Comparison of ENCODE assay signal across 35 cellular contexts in the genomic region with DNA sequence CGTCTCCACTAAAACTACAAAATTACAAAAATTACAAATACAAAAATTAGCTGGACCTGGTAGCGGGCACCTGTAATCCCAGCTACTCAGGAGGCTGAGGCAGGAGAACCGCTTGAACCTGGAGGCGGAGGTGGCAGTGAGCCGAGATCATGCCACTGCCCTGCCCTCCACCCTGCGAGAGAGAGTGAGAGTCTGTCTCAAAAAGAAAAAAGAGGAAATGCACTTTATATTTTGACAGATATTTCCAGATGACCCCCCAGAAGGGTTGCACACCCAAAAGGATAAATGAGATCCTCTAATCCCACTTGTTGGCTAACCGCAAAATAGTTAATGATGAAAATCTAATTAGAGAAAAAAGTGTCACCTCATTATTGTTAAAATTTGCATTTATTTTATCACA. TPM values are rescaled to one million over a fixed set of nuclear protein-coding genes. Genes with fewer than 3 reads are reported as not detected.
DNase-seq lines count a peak whose midpoint lies in the region; ATAC-seq and TF ChIP-seq lines count a peak whose summit lies in the region.
"Had no signal": no experiment of that assay in that cellular context is flagged by ENCODE, and none has a peak within 500 bp of the region (broad histone marks: within the 10 kb centered on the region; RNA-seq: fewer than 3 reads in every experiment).

No MANE protein-coding gene starts in this region.

- H2AFZ ChIP-seq in PC-3 (ENCODE audit: low read length) = no peak overlapping the region
- H2AFZ ChIP-seq: GM23338 had no signal

- CTCF ChIA-PET in PC-3 (lab: Charles Lee) = no interaction called here

- H3K27ac Mint-ChIP-seq in mesothelial cell of epicardium = peak overlapping the region; percentile 25
- H3K27ac Mint-ChIP-seq: activated naive CD8-positive, alpha-beta T cell; GM23338 had no signal

- H3K4me3 Mint-ChIP-seq in mesothelial cell of epicardium = no peak overlapping the region

- H3K36me3 ChIP-seq in cardiac muscle cell (no peaks in the 10 kb centered on the region), PC-3 (ENCODE audit: low read depth, low read length) (0 out of 2 replicates have a peak, but pooled peaks cover 2% of the 10 kb centered on the region), thoracic aorta (no peaks in the 10 kb centered on the region)
- H3K36me3 ChIP-seq: BE2C, stomach, tibial nerve had no signal

- peaks cover 70% of the 10 kb centered on the region for H3K79me2 ChIP-seq in PC-3 (ENCODE audit: low read length)

- H3K4me1 Mint-ChIP-seq in mesothelial cell of epicardium = peaks cover 50% of the 10 kb centered on the region

- H3K36me3 Mint-ChIP-seq in mesothelial cell of epicardium = no peaks in the 10 kb centered on the region

- no peaks in the 10 kb centered on the region for H3K27me3 Mint-ChIP-seq in mesothelial cell of epicardium (ENCODE audit: low read depth)
- H3K27me3 Mint-ChIP-seq: activated naive CD8-positive, alpha-beta T cell had no signal

- H3K9ac ChIP-seq in PC-3 (ENCODE audit: low read length) = no peak overlapping the region

- DNase-seq in cardiac muscle cell (ENCODE audit: low read depth in 1 of 2, low spot score in 1 of 2) = no peak
- DNase-seq in left ventricle myocardium superior = no peak
- no peak for DNase-seq in PC-3
- no peak for DNase-seq in mesothelial cell of epicardium (ENCODE audit: low spot score in 2 of 2, unreplicated experiment in 2 of 2)
- DNase-seq in thoracic aorta (ENCODE audit: low spot score) = no peak
- DNase-seq in GDM1 (lab: John Stamatoyannopoulos, UW) = no peak
- no peak for DNase-seq in SK-N-DZ (ENCODE audit: low spot score)
- no peak for DNase-seq in GF-D8 (lab: John Stamatoyannopoulos, UW)
- DNase-seq: activated CD4-positive, alpha-beta T cell treated with anti-CD3 and anti-CD28 coated beads for 1 hour; activated CD8-positive, alpha-beta T cell treated with anti-CD3 and anti-CD28 coated beads, Interleukin-2, amount 10 ng/mL, durations not matched to agents 7 days and 5 days; activated effector memory CD4-positive, alpha-beta T cell treated with Interleukin-2 at 50 U/mL for 16 hours; activated T-cell treated with anti-CD3 and anti-CD28 coated beads for 4 hours; aorta; BE2C; caudate nucleus; cortex of kidney; foreskin melanocyte; hippocampal formation; IMR-90; left colon; mesendoderm; MG63; NCI-H1417; NCI-H2081; NCI-H226; NCI-H69; occipital lobe; stimulated activated CD8-positive, alpha-beta memory T cell treated with anti-CD3 and anti-CD28 coated beads, Interleukin-4, amount 100 ng/mL, for 48 hours; stomach had no signal

- H3K4me2 ChIP-seq in PC-3 (ENCODE audit: low read length) = peak overlapping the region; percentile 34
- H3K4me2 ChIP-seq: GM23338 had no signal

- TF ChIP-seq CTCF in cardiac muscle cell (IDR thresholded peaks at IDR 0.05; ENCODE audit: low read depth, low read length) (no peak), PC-3 (conservative IDR thresholded peaks at IDR 0.05; ENCODE audit: low read depth, low read length) (no peak), mesothelial cell of epicardium (IDR thresholded peaks at IDR 0.05; ENCODE audit: unreplicated experiment) (no peak), thoracic aorta (IDR thresholded peaks at IDR 0.05) (no peak)

- ATAC-seq in left ventricle myocardium superior = no peak
- no peak for ATAC-seq in PC-3
- no peak for ATAC-seq in thoracic aorta (ENCODE audit: insufficient number of reproducible peaks, low FRiP score, low read depth)
- ATAC-seq: activated CD8-positive, alpha-beta T cell treated with anti-CD3 and anti-CD28 coated beads, Interleukin-2, amount 10 ng/mL, durations not matched to agents 7 days and 5 days; esophagus mucosa; GM23338; left colon had no signal

- H3K9me3 ChIP-seq in cardiac muscle cell (ENCODE audit: low read depth) = no peaks in the 10 kb centered on the region
- no peaks in the 10 kb centered on the region for H3K9me3 ChIP-seq in PC-3 (ENCODE audit: low read length)
- H3K9me3 ChIP-seq in thoracic aorta = no peaks in the 10 kb centered on the region
- H3K9me3 ChIP-seq: BE2C, MG63, stomach, tibial nerve had no signal

- H3F3A ChIP-seq in PC-3 (ENCODE audit: low read length, unreplicated experiment) = no peaks in the 10 kb centered on the region

- no peaks in the 10 kb centered on the region for H3K9me2 ChIP-seq in PC-3 (replicated peaks; ENCODE audit: low read length)

- peaks cover 8% of the 10 kb centered on the region for H3K4me1 ChIP-seq in cardiac muscle cell (ENCODE audit: low read depth)
- H3K4me1 ChIP-seq in PC-3 (ENCODE audit: insufficient read depth, low read length) = peaks cover 21% of the 10 kb centered on the region
- peaks cover 41 to 54% of the 10 kb centered on the region in 2 donors for H3K4me1 ChIP-seq in thoracic aorta (ENCODE audit: control insufficient read depth in 1 of 2, low read depth in 2 of 2)
- H3K4me1 ChIP-seq: BE2C had no signal

- H3K4me3 ChIP-seq in cardiac muscle cell (no peak overlapping the region), PC-3 (ENCODE audit: low read length) (no peak overlapping the region), thoracic aorta (peak overlapping the region; percentile 2)
- H3K4me3 ChIP-seq: GM23338, MG63, SK-N-MC, skin epidermis had no signal

- no peaks in the 10 kb centered on the region for H3K9me3 Mint-ChIP-seq in mesothelial cell of epicardium
- H3K9me3 Mint-ChIP-seq: GM23338 had no signal

- 0 out of 2 replicates have a peak, but pooled peaks cover 3% of the 10 kb centered on the region for H4K20me1 ChIP-seq in PC-3 (ENCODE audit: low read length)

- no TSS peak for BruUV-seq in PC-3 (replicated peaks; lab: Mats Ljungman, UMichigan)

- H3K27ac ChIP-seq in cardiac muscle cell (peak overlapping the region; percentile 98), PC-3 (ENCODE audit: low read length) (no peak overlapping the region), thoracic aorta (no peak overlapping the region)
- H3K27ac ChIP-seq: SK-N-MC, skin epidermis, tibial nerve had no signal

- intact Hi-C loops in left ventricle myocardium superior (cut with micrococcal nuclease) = no loop called here
- intact Hi-C loops in PC-3 (cut with micrococcal nuclease) = loop anchor here (10.0 kb wide), 2 partner anchors 103 to 283 kb away; partner anchors contain the start of gene KIAA1958

- POLR2A ChIA-PET in PC-3 (lab: Charles Lee; ENCODE audit: unreplicated experiment) = no interaction called here

- H3K27me3 ChIP-seq in cardiac muscle cell (no peaks in the 10 kb centered on the region), PC-3 (ENCODE audit: low read length) (no peaks in the 10 kb centered on the region), thoracic aorta (replicated peaks; ENCODE audit: insufficient read depth) (no peaks in the 10 kb centered on the region)
- H3K27me3 ChIP-seq: BE2C, MG63, stomach, tibial nerve had no signal

RNA-seq across cellular contexts. Expression of gene HSDL2, which starts 2.2 kb away (rescaled TPM):
- total RNA-seq in cardiac muscle cell (35.4 and 46.4 TPM in 2 replicates), left ventricle myocardium superior (284 TPM), PC-3 (2014; rRNA removed) (24.6 and 37.0 TPM in 2 replicates), mesothelial cell of epicardium (22.2 to 26.5 TPM (median 23.1 TPM) in 3 replicates), thoracic aorta (10 to 100 TPM; 31.7 to 36.3 TPM)
- 43.8 and 58.1 TPM in 2 replicates for polyA plus RNA-seq in cardiac muscle cell
- 24.6 and 30.7 TPM in 2 replicates for polyA plus RNA-seq in SK-N-DZ (2014; cell fraction: cytosol; rRNA removed)
- 13.4 and 13.9 TPM in 2 replicates for polyA plus RNA-seq in SK-N-DZ (2014; cell fraction: nucleus; rRNA removed)

RNA-seq across cellular contexts. Expression of gene PTBP3, which starts 48.6 kb away (rescaled TPM):
- 9.9 and 15.5 TPM in 2 replicates for total RNA-seq in cardiac muscle cell
- polyA plus RNA-seq in cardiac muscle cell = 6.2 and 13.3 TPM in 2 replicates
- total RNA-seq in left ventricle myocardium superior = 19.4 TPM
- total RNA-seq in PC-3 (2014; rRNA removed) = 23.2 and 25.0 TPM in 2 replicates
- total RNA-seq in mesothelial cell of epicardium = 39.3 to 42.5 TPM (median 41.6 TPM) in 3 replicates
- 10 to 100 TPM; 26.5 to 55.6 TPM for total RNA-seq in thoracic aorta
- 14.6 and 25.0 TPM in 2 replicates for polyA plus RNA-seq in SK-N-DZ (2014; cell fraction: cytosol; rRNA removed)
- polyA plus RNA-seq in SK-N-DZ (2014; cell fraction: nucleus; rRNA removed) = 7.1 and 8.5 TPM in 2 replicates
